In genomic region chr5:173625686-173626500, GRCh38 we compare ENCODE assay signal across 10 cellular contexts. TPM values are rescaled to one million over a fixed set of nuclear protein-coding genes. Genes with fewer than 3 reads are reported as not detected.
DNase-seq lines count a peak whose midpoint lies in the region; ATAC-seq and TF ChIP-seq lines count a peak whose summit lies in the region.
"Had no signal": no experiment of that assay in that cellular context is flagged by ENCODE, and none has a peak within 500 bp of the region (broad histone marks: within the 10 kb centered on the region; RNA-seq: fewer than 3 reads in every experiment).

No MANE protein-coding gene starts in this region.

- intact Hi-C loops in left colon (cut with DNase I, micrococcal nuclease) = loop anchor here in 1 of 2 donors (10.0 kb wide), 1 partner anchor 689 kb away; no protein-coding TSS in a partner anchor

- TF ChIP-seq CTCF in astrocyte of the spinal cord (IDR thresholded peaks at IDR 0.05; ENCODE audit: low read depth, low read length) (peak; percentile 11), retinal pigment epithelial cell (conservative IDR thresholded peaks at IDR 0.05; ENCODE audit: low read depth, low read length) (peak; percentile 34)

- no peak overlapping the region for H3K4me3 ChIP-seq in astrocyte of the spinal cord (ENCODE audit: low read depth, low read length)
- H3K4me3 ChIP-seq in retinal pigment epithelial cell (ENCODE audit: low read length) = no peak overlapping the region

- DNase-seq in DMS53 (lab: John Stamatoyannopoulos, UW) = peak; percentile 31
- DNase-seq in DMS53 treated with DMSO at 0.1 percent for 48 hours (lab: John Stamatoyannopoulos, UW; ENCODE audit: unreplicated experiment) = no peak
- DNase-seq in astrocyte of the spinal cord (ENCODE audit: low read depth, low spot score) = no peak
- no peak for DNase-seq in retinal pigment epithelial cell (ENCODE audit: low read depth)
- no peak for DNase-seq in SW 1271 (lab: John Stamatoyannopoulos, UW)
- DNase-seq in left colon = no peak
- no peak for DNase-seq in cerebellum (ENCODE audit: low spot score)
- DNase-seq: HFFc6, NCI-H774 had no signal

- ATAC-seq in HG03280 (IDR thresholded peaks at IDR 0.05; ENCODE audit: unreplicated experiment) = peak; percentile 57
- ATAC-seq in left colon = no peak

- in situ Hi-C loops in astrocyte of the spinal cord (cut with HindIII; ENCODE audit: low sequenced_read_pairs) = no loop called here

RNA-seq across cellular contexts. Expression of gene BOD1, which starts 9.4 kb away (rescaled TPM):
- total RNA-seq in left colon (10 to 100 TPM; 22.5 to 23.8 TPM), cerebellum (46.4 TPM)
